Comparison of ENCODE assay signal across 15 cellular contexts in the genomic region with DNA sequence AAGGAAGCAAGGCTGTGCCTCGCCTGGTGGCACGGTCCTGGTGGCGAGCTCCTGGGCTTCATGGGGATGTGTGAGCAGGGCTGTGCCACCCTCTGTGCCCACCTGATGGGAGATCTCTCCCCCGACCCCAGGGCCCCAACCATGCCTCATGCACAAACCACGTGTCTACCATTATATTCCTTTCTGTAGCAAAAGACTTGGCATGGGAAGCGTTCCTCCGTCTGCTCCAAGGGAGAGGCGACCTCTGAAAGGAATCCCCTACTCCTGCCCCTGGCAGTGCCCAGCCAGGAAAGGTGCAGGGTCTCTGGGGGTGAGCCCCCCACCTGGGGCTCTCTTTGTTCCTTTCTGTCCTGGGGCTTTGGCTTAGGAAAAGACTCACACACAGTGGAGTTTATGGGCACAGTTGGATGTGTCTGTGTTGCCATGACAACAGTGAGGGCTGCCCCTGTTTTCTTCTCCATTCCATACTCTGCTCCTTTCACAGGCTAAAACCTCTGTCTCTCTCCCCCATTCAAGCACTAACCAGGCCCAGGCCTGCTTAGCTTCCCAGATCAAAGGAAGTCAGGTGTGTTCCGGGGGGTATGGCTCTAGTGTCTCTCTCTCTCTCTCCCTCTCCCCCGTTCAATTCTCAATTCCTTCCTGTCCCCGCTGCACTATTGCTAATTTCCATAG. TPM values are rescaled to one million over a fixed set of nuclear protein-coding genes. Genes with fewer than 3 reads are reported as not detected.
DNase-seq lines count a peak whose midpoint lies in the region; ATAC-seq lines count a peak whose summit lies in the region.
"Had no signal": no experiment of that assay in that cellular context is flagged by ENCODE, and none has a peak within 500 bp of the region (broad histone marks: within the 10 kb centered on the region; RNA-seq: fewer than 3 reads in every experiment).

No MANE protein-coding gene starts in this region.

- DNase-seq in NCI-H510A treated with DMSO at 0.1 percent for 48 hours (lab: John Stamatoyannopoulos, UW) (peak; percentile 10), NCI-H510A (lab: John Stamatoyannopoulos, UW) (no peak), H7 (peak; percentile 82), astrocyte of the hippocampus (ENCODE audit: low read depth, low spot score) (peak; percentile 18), left kidney (ENCODE audit: low read depth, low spot score) (peak; percentile 75), Karpas-422 (no peak)
- no peak for DNase-seq in activated CD4-positive, CD25-positive, alpha-beta regulatory T cell treated with anti-CD3 and anti-CD28 coated beads, Interleukin-2, amount 50 U/mL, for 72 hours
- DNase-seq: left colon; naive B cell; NCI-H446 treated with DMSO at 0.1 percent for 48 hours; stimulated activated CD4-positive, alpha-beta T cell treated with anti-CD3 and anti-CD28 coated beads, Interleukin-2, amount 100 ng/mL, for 24 hours; stimulated activated CD8-positive, alpha-beta memory T cell treated with anti-CD3 and anti-CD28 coated beads, Interleukin-4, amount 100 ng/mL, for 48 hours had no signal

- H3K9ac ChIP-seq in Karpas-422 (ENCODE audit: low read length) = no peak overlapping the region

- H4K20me1 ChIP-seq in Karpas-422 (ENCODE audit: insufficient read depth, low read depth, low read length) = no peaks in the 10 kb centered on the region

- peaks cover 15% of the 10 kb centered on the region for H3K4me1 ChIP-seq in Karpas-422 (ENCODE audit: low read length)
- H3K4me1 ChIP-seq: tibial nerve had no signal

- no peaks in the 10 kb centered on the region for H3K79me2 ChIP-seq in Karpas-422 (ENCODE audit: low read length)

- no peaks in the 10 kb centered on the region for H3K9me3 ChIP-seq in Karpas-422 (ENCODE audit: low read length)
- H3K9me3 ChIP-seq: tibial nerve had no signal

- H2AFZ ChIP-seq in Karpas-422 (ENCODE audit: low read length) = no peak overlapping the region

- no peak for ATAC-seq in HG02938 (IDR thresholded peaks at IDR 0.05; ENCODE audit: unreplicated experiment)
- ATAC-seq: left colon had no signal

- H3K4me2 ChIP-seq in Karpas-422 (ENCODE audit: low read depth, low read length, poor library complexity, severe bottlenecking) = no peak overlapping the region

- H3K4me3 ChIP-seq in H7 (ENCODE audit: insufficient read depth, low read depth, low read length) = no peak overlapping the region
- no peak overlapping the region for H3K4me3 ChIP-seq in Karpas-422 (ENCODE audit: low read length)
- H3K4me3 ChIP-seq: tibial nerve had no signal

- no peak overlapping the region for H3K27ac ChIP-seq in Karpas-422 (ENCODE audit: low read length)
- H3K27ac ChIP-seq: tibial nerve had no signal

- H3K36me3 ChIP-seq in H7 (replicated peaks; ENCODE audit: control insufficient read depth, insufficient read depth, low read length) (no peaks in the 10 kb centered on the region), Karpas-422 (ENCODE audit: insufficient read depth, low read length) (no peaks in the 10 kb centered on the region)
- H3K36me3 ChIP-seq: tibial nerve had no signal

- no peaks in the 10 kb centered on the region for H3K9me2 ChIP-seq in Karpas-422 (replicated peaks; ENCODE audit: insufficient read depth, low read length)

- H3K27me3 ChIP-seq in H7 (ENCODE audit: control insufficient read depth, insufficient read depth, low read length) (peaks cover 17% of the 10 kb centered on the region), Karpas-422 (ENCODE audit: low read length) (no peaks in the 10 kb centered on the region)

RNA-seq across cellular contexts. Expression of a gene that starts 21.4 kb away (rescaled TPM):
- total RNA-seq in H7 (2014; rRNA removed; shearing (Covaris generic)) = 10.9 and 20.6 TPM in 2 replicates
- total RNA-seq in Karpas-422 (2014; rRNA removed; shearing (Covaris generic); ENCODE audit: low replicate concordance) = not detected in 2 replicates
- total RNA-seq: endothelial cell of umbilical vein had no signal

Comparison
In these comparisons a context has a peak if more than half of its experiments do, and no peak if none do; other contexts are left out.
1. DNase-seq: peak in NCI-H510A treated with DMSO at 0.1 percent for 48 hours (single experiment), H7 (single experiment), astrocyte of the hippocampus (single experiment) and left kidney (single experiment); none in NCI-H510A (single experiment), Karpas-422 (single experiment) and activated CD4-positive, CD25-positive, alpha-beta regulatory T cell treated with anti-CD3 and anti-CD28 coated beads, Interleukin-2, amount 50 U/mL, for 72 hours (single experiment).
2. RNA of a gene that starts 21.4 kb away (total RNA-seq): 10.9 to 20.6 TPM in H7; not detected in Karpas-422; every median in the first group is over 10 times any median in the second.